Comparison of ENCODE assay signal across 12 cellular contexts in genomic region chr20:10318625-10319024, GRCh38.
DNase-seq lines count a peak whose midpoint lies in the region; TF ChIP-seq lines count a peak whose summit lies in the region.
"Had no signal": no experiment of that assay in that cellular context is flagged by ENCODE, and none has a peak within 500 bp of the region (broad histone marks: within the 10 kb centered on the region; RNA-seq: fewer than 3 reads in every experiment).

No MANE protein-coding gene starts in this region.

- peaks cover 18 to 41% (median 31%) of the 10 kb centered on the region in 10 experiments for H3K4me1 ChIP-seq in BLaER1 treated with 17β-estradiol and CSF1 and Interleukin-3, amounts not matched to agents 10 nM and 100 nM
- H3K4me1 ChIP-seq in testis, result no peaks in the 10 kb centered on the region
- H3K4me1 ChIP-seq: BE2C had no signal

- no peaks in the 10 kb centered on the region for H3K36me3 Mint-ChIP-seq in activated CD4-positive, alpha-beta memory T cell treated with anti-CD3 and anti-CD28 coated beads, Interleukin-2, amount 10 ng/mL, durations not matched to agents 7 days and 5 days (ENCODE audit: low read depth)

- no peak for TF ChIP-seq CTCF in testis (IDR thresholded peaks at IDR 0.05)

- peaks cover 4 to 18% (median 8%) of the 10 kb centered on the region in 11 experiments; a peak in 14 of 22 replicates for H3K9me3 ChIP-seq in BLaER1 treated with 17β-estradiol and CSF1 and Interleukin-3, amounts not matched to agents 10 nM and 100 nM (replicated peaks in 1 of 11)
- no peaks in the 10 kb centered on the region for H3K9me3 ChIP-seq in testis
- H3K9me3 ChIP-seq: BE2C had no signal

- peak overlapping the region in 5 of 11 experiments; percentile 22 to 65 (median 29); a peak in 3 of 22 replicates for H3K27ac ChIP-seq in BLaER1 treated with 17β-estradiol and CSF1 and Interleukin-3, amounts not matched to agents 10 nM and 100 nM
- no peak overlapping the region for H3K27ac ChIP-seq in testis
- H3K27ac ChIP-seq: GM23248 had no signal

- H4K20me1 ChIP-seq in BLaER1 treated with 17β-estradiol and CSF1 and Interleukin-3, amounts not matched to agents 10 nM and 100 nM, result no peaks in the 10 kb centered on the region

- no peak for TF ChIP-seq RAD21 in Ishikawa (IDR thresholded peaks at IDR 0.05; ENCODE audit: low read depth)

- CTCF ChIA-PET in activated CD4-positive, alpha-beta memory T cell treated with anti-CD3 and anti-CD28 coated beads, Interleukin-2, amount 10 ng/mL, durations not matched to agents 7 days and 5 days (lab: Charles Lee), result interaction anchor here (1.1 to 1.5 kb wide), 2 partner anchors 12 to 40 kb away, joined by 3 to 4 read pairs; no protein-coding TSS in a partner anchor

- no peaks in the 10 kb centered on the region for H3K36me3 ChIP-seq in BLaER1 treated with 17β-estradiol and CSF1 and Interleukin-3, amounts not matched to agents 10 nM and 100 nM
- no peaks in the 10 kb centered on the region for H3K36me3 ChIP-seq in testis (ENCODE audit: low read depth, missing control alignments)
- H3K36me3 ChIP-seq: BE2C had no signal

- POLR2A ChIA-PET in activated CD4-positive, alpha-beta memory T cell treated with anti-CD3 and anti-CD28 coated beads, Interleukin-2, amount 10 ng/mL, durations not matched to agents 7 days and 5 days (lab: Charles Lee), result no interaction called here

- intact Hi-C loops in testis (cut with DNase I; ENCODE audit: low total_unique reads), result no loop called here

- H3K4me3 ChIP-seq in BLaER1 treated with 17β-estradiol and CSF1 and Interleukin-3, amounts not matched to agents 10 nM and 100 nM, result no peak overlapping the region
- no peak overlapping the region for H3K4me3 ChIP-seq in testis
- H3K4me3 ChIP-seq: GM23248 had no signal

- H3K4me3 Mint-ChIP-seq in activated CD4-positive, alpha-beta memory T cell treated with anti-CD3 and anti-CD28 coated beads, Interleukin-2, amount 10 ng/mL, durations not matched to agents 7 days and 5 days, result no peak overlapping the region
- H3K4me3 Mint-ChIP-seq: CD8-positive, alpha-beta memory T cell had no signal

- H3K27ac Mint-ChIP-seq in activated CD4-positive, alpha-beta memory T cell treated with anti-CD3 and anti-CD28 coated beads, Interleukin-2, amount 10 ng/mL, durations not matched to agents 7 days and 5 days, result no peak overlapping the region
- H3K27ac Mint-ChIP-seq: CD8-positive, alpha-beta memory T cell had no signal

- H3K9me3 Mint-ChIP-seq in activated CD4-positive, alpha-beta memory T cell treated with anti-CD3 and anti-CD28 coated beads, Interleukin-2, amount 10 ng/mL, durations not matched to agents 7 days and 5 days, result no peaks in the 10 kb centered on the region

- H3K4me2 ChIP-seq in BLaER1 treated with 17β-estradiol and CSF1 and Interleukin-3, amounts not matched to agents 10 nM and 100 nM, result peak overlapping the region in 10 of 11 experiments; percentile 46 to 73 (median 65); a peak in 20 of 22 replicates

- no peak for TF ChIP-seq POLR2A in testis (IDR thresholded peaks at IDR 0.05)

- DNase-seq in NCI-H2171 treated with DMSO at 0.1 percent for 48 hours (lab: John Stamatoyannopoulos, UW), result peak; percentile 53
- peak; percentile 57 for DNase-seq in testis
- DNase-seq in activated CD4-positive, alpha-beta memory T cell treated with anti-CD3 and anti-CD28 coated beads, Interleukin-2, amount 10 ng/mL, durations not matched to agents 7 days and 5 days, result no peak
- no peak for DNase-seq in DMS79 (lab: John Stamatoyannopoulos, UW)
- DNase-seq in activated naive CD4-positive, alpha-beta T cell treated with anti-CD3 and anti-CD28 coated beads, Interleukin-2, amount 50 U/mL, for 16 hours, result no peak
- DNase-seq: BE2C; Caco-2; CD8-positive, alpha-beta memory T cell; GM23248; KBM-7 had no signal

- 76 to 86% methylated on average over 3 of the region's 3 CpGs for WGBS in testis, 2 donors

- H3K27me3 Mint-ChIP-seq in activated CD4-positive, alpha-beta memory T cell treated with anti-CD3 and anti-CD28 coated beads, Interleukin-2, amount 10 ng/mL, durations not matched to agents 7 days and 5 days, result peaks cover 13% of the 10 kb centered on the region

- peaks cover 3% of the 10 kb centered on the region for H3K4me1 Mint-ChIP-seq in activated CD4-positive, alpha-beta memory T cell treated with anti-CD3 and anti-CD28 coated beads, Interleukin-2, amount 10 ng/mL, durations not matched to agents 7 days and 5 days
- H3K4me1 Mint-ChIP-seq: CD8-positive, alpha-beta memory T cell had no signal

- H3K9ac ChIP-seq in BLaER1 treated with 17β-estradiol and CSF1 and Interleukin-3, amounts not matched to agents 10 nM and 100 nM, result no peak overlapping the region
- H3K9ac ChIP-seq: GM23248 had no signal

- TF ChIP-seq EP300 in Ishikawa (IDR thresholded peaks at IDR 0.05; ENCODE audit: borderline replicate concordance), result no peak

- no peaks in the 10 kb centered on the region for H3K27me3 ChIP-seq in BLaER1 treated with 17β-estradiol and CSF1 and Interleukin-3, amounts not matched to agents 10 nM and 100 nM
- H3K27me3 ChIP-seq in testis, result no peaks in the 10 kb centered on the region
- H3K27me3 ChIP-seq: BE2C had no signal

TF ChIP-seq in Ishikawa, 13 proteins besides CTCF, POLR2A, EP300 and RAD21:
- TF ChIP-seq TAF1 (IDR thresholded peaks at IDR 0.05; ENCODE audit: low read depth) (no peak), NFIC (IDR thresholded peaks at IDR 0.05) (no peak), USF1 (IDR thresholded peaks at IDR 0.05) (peak; percentile 60)

Comparison
In these comparisons a context has a peak if more than half of its experiments do, and no peak if none do; other contexts are left out.
1. DNase-seq: peak in NCI-H2171 treated with DMSO at 0.1 percent for 48 hours (single experiment) and testis (single experiment); none in activated CD4-positive, alpha-beta memory T cell treated with anti-CD3 and anti-CD28 coated beads, Interleukin-2, amount 10 ng/mL, durations not matched to agents 7 days and 5 days (single experiment), DMS79 (single experiment) and activated naive CD4-positive, alpha-beta T cell treated with anti-CD3 and anti-CD28 coated beads, Interleukin-2, amount 50 U/mL, for 16 hours (single experiment).